In the genomic region with DNA sequence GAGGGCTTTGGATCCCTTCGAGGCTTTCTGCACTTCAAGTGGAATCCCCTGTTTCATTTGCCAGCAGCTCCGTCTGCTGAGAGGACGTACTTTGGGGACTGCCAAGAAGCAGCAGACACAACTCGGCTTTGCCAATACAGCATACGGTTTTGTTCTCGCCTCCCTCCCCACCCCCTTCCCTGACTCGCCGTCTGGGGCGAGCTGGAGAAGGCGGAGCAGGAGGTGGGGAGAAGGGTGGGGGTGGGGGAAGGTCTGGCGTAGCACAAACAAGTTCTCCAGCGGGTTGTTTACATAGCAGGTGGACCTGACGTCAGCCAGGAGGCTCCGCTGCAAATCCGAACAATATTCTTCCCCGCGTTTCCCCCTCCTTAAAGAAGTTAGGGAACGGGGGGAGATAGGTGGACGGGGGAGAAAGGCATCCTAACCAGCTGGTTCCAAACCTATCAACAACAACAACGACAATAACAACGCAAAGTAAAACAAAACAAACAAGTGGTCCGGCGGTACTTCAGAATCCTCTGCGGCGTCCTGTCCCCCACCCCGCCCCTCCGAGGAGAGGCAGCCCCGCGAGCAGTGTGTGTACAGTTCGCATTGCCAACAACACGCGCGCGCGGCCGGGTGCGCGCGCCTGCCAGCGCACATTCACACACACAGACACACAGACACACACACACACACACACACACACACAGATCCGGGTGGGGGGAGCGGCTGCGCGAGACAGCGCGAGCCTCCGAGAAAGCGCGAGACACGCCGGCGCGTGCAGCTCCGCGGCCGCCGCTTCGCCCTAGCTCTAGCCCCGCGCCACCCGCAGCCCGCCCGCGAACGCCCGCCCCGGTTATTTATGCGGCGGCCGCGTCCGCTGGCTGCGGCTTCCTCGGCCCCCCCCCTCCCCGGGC, we compare ENCODE assay signal across 8 cellular contexts.
DNase-seq lines count a peak whose midpoint lies in the region; ATAC-seq and TF ChIP-seq lines count a peak whose summit lies in the region.

No MANE protein-coding gene starts in this region.

- H3K27me3 ChIP-seq in Peyer's patch (no peaks in the 10 kb centered on the region), sigmoid colon (peaks cover 0 to 10% (median 0%) of the 10 kb centered on the region in 3 donors)

- no peaks in the 10 kb centered on the region for H3K9me3 ChIP-seq in Peyer's patch
- no peaks in the 10 kb centered on the region for H3K9me3 ChIP-seq in sigmoid colon

- H3K27ac Mint-ChIP-seq in IgD-negative memory B cell = peak overlapping the region in 2 of 3 donors; percentile 63 to 77

- peak in 3 of 4 donors; percentile 3 to 74 (median 61) for TF ChIP-seq EP300 in sigmoid colon (IDR thresholded peaks at IDR 0.05)

- H3K4me3 ChIP-seq in GM12865 (ENCODE audit: low read depth, low read length) (peak overlapping the region; percentile 87), Peyer's patch (peak overlapping the region; percentile 51 to 91 (median 75)), cardiac fibroblast (replicated peaks in 1 of 2; ENCODE audit: low read depth in 2 of 2, low read length in 2 of 2) (peak overlapping the region; percentile 46 to 60), sigmoid colon (peak overlapping the region; percentile 74 to 87 (median 82))

- H3K4me1 ChIP-seq in Peyer's patch = peaks cover 0 to 13% (median 5%) of the 10 kb centered on the region in 4 donors
- peaks cover 0 to 34% (median 15%) of the 10 kb centered on the region in 4 donors for H3K4me1 ChIP-seq in sigmoid colon

- DNase-seq in 8988T (peak; percentile 46), GM12865 (ENCODE audit: low read depth) (peak; percentile 91), Peyer's patch (peak in 2 of 3 donors; percentile 88 to 91), cardiac fibroblast (ENCODE audit: low read depth in 2 of 2) (peak; percentile 43 to 79), iPS-NIHi11 (ENCODE audit: low spot score) (peak; percentile 77), sigmoid colon (peak; percentile 96)

- TF ChIP-seq CTCF in GM12865 (IDR thresholded peaks at IDR 0.05; ENCODE audit: insufficient read depth, low read depth, low read length, missing control alignments) = no peak
- TF ChIP-seq CTCF in Peyer's patch (IDR thresholded peaks at IDR 0.05) = peak in 1 of 6 experiments; percentile 3
- TF ChIP-seq CTCF in cardiac fibroblast (IDR thresholded peaks at IDR 0.05; ENCODE audit: low read depth, low read length) = no peak
- no peak for TF ChIP-seq CTCF in sigmoid colon (IDR thresholded peaks at IDR 0.05)

- intact Hi-C loops in sigmoid colon (cut with DNase I) = loop anchor here (2.0 to 10.0 kb wide), 3 partner anchors 329 to 836 kb away; partner anchors contain the start of genes FOXP2 and MDFIC

- H3K36me3 ChIP-seq in Peyer's patch (no peaks in the 10 kb centered on the region), sigmoid colon (no peaks in the 10 kb centered on the region)

- H3K27ac ChIP-seq in Peyer's patch (peak overlapping the region; percentile 68 to 98 (median 91)), sigmoid colon (peak overlapping the region; percentile 93 to 97 (median 96))

- peaks cover 62% of the 10 kb centered on the region for H3K27me3 Mint-ChIP-seq in IgD-negative memory B cell

- H3K9me3 Mint-ChIP-seq in IgD-negative memory B cell = peaks cover 0 to 3% (median 0%) of the 10 kb centered on the region in 3 donors

- peaks cover 3% of the 10 kb centered on the region for H3K36me3 Mint-ChIP-seq in IgD-negative memory B cell

- TF ChIP-seq POLR2A in Peyer's patch (IDR thresholded peaks at IDR 0.05) (peak; percentile 68 to 80), sigmoid colon (IDR thresholded peaks at IDR 0.05) (peak; percentile 77 to 88)

- H3K4me3 Mint-ChIP-seq in IgD-negative memory B cell = peak overlapping the region; percentile 84 to 96 (median 90)

- H3K4me1 Mint-ChIP-seq in IgD-negative memory B cell = peaks cover 25 to 42% (median 25%) of the 10 kb centered on the region in 3 donors

- WGBS in sigmoid colon, 2 donors = 1% methylated on average over 75 of the region's 75 CpGs

- no peak for ATAC-seq in HG03097 (IDR thresholded peaks at IDR 0.05; ENCODE audit: low FRiP score, unreplicated experiment)

Comparison
In these comparisons a context has a peak if more than half of its experiments do, and no peak if none do; other contexts are left out.
1. DNase-seq: peak in every context shown above with its lines; median percentile 96 in sigmoid colon; 91 in GM12865; 90 in Peyer's patch; 77 in iPS-NIHi11; 61 in cardiac fibroblast; 46 in 8988T.